In genomic region chr22:37233371-37233750, GRCh38 we compare ENCODE assay signal across 7 cellular contexts. TPM values are rescaled to one million over a fixed set of nuclear protein-coding genes. Genes with fewer than 3 reads are reported as not detected.
"Had no signal": no experiment of that assay in that cellular context is flagged by ENCODE, and none has a peak within 500 bp of the region (broad histone marks: within the 10 kb centered on the region; RNA-seq: fewer than 3 reads in every experiment).

No MANE protein-coding gene starts in this region.

RNA-seq across cellular contexts. Expression of gene SSTR3, which starts 21.1 kb away (rescaled TPM):
- total RNA-seq: cardiac septum, fibroblast of lung, heart right ventricle, left lobe of liver, Right ventricle myocardium superior, skeletal muscle tissue had no signal
- polyA plus RNA-seq: fibroblast of lung, heart right ventricle, SK-N-SH had no signal

RNA-seq across cellular contexts. Expression of gene CYTH4, which starts 48.9 kb away (rescaled TPM):
- polyA plus RNA-seq: fibroblast of lung had no signal
